Comparison of ENCODE assay signal across 8 cellular contexts in genomic region chr9:22052376-22052945, GRCh38. TPM values are rescaled to one million over a fixed set of nuclear protein-coding genes. Genes with fewer than 3 reads are reported as not detected.
DNase-seq lines count a peak whose midpoint lies in the region; ATAC-seq and TF ChIP-seq lines count a peak whose summit lies in the region.

No MANE protein-coding gene starts in this region.

- whole genome bisulfite sequencing in mesendoderm (ENCODE audit: extremely low coverage, insufficient coverage, low lambda C conversion rate): no CpG with 5 or more reads among the region's 4 CpGs

- peak overlapping the region; percentile 7; the same call in 1 of the 2 replicates for H3K27ac ChIP-seq in DND-41 (ENCODE audit: low read length)
- H3K27ac ChIP-seq in mesendoderm (ENCODE audit: low read depth, low read length): no peak overlapping the region
- H3K27ac ChIP-seq in CD4-positive, alpha-beta T cell (ENCODE audit: low read depth, low read length): no peak overlapping the region

- H3K9ac ChIP-seq in DND-41 (ENCODE audit: low read depth, low read length): no peak overlapping the region
- no peak overlapping the region for H3K9ac ChIP-seq in mesendoderm (ENCODE audit: low read length)

- H3K27me3 ChIP-seq in DND-41 (ENCODE audit: insufficient read depth, low read length, poor library complexity) (no peaks in the 10 kb centered on the region), mesendoderm (ENCODE audit: insufficient read depth, low read length, poor library complexity) (no peaks in the 10 kb centered on the region)
- no peaks in the 10 kb centered on the region for H3K27me3 ChIP-seq in CD4-positive, alpha-beta T cell (ENCODE audit: control insufficient read depth, insufficient read depth, low read length)

- H2BK15ac ChIP-seq in mesendoderm (replicated peaks; ENCODE audit: low read depth): peak overlapping the region; percentile 36

- intact Hi-C loops in CD4-positive, alpha-beta T cell (cut with DNase I, micrococcal nuclease): no loop called here

- POLR2A ChIA-PET in CD4-positive, alpha-beta T cell (lab: Charles Lee): no interaction called here

- H4K5ac ChIP-seq in mesendoderm (ENCODE audit: low read length): no peak overlapping the region

- H3K9me3 ChIP-seq in DND-41 (ENCODE audit: insufficient read depth, low read length, severe bottlenecking): no peaks in the 10 kb centered on the region
- no peaks in the 10 kb centered on the region for H3K9me3 ChIP-seq in CD4-positive, alpha-beta T cell (ENCODE audit: control insufficient read depth, low read length)

- no peak overlapping the region for H3K4me2 ChIP-seq in DND-41 (ENCODE audit: insufficient read depth, low read length)
- H3K4me2 ChIP-seq in mesendoderm (ENCODE audit: low read length): no peak overlapping the region

- H3K4me1 ChIP-seq in DND-41 (ENCODE audit: insufficient read depth, low read length) (peaks cover 26% of the 10 kb centered on the region), mesendoderm (ENCODE audit: control insufficient read depth, low read depth, low read length) (peaks cover 2% of the 10 kb centered on the region)

- H3K36me3 ChIP-seq in DND-41 (ENCODE audit: insufficient read depth, low read length) (peaks cover 72% of the 10 kb centered on the region), mesendoderm (ENCODE audit: control insufficient read depth, insufficient read depth, low read length) (no peaks in the 10 kb centered on the region)

- no peaks in the 10 kb centered on the region for H3K9me3 Mint-ChIP-seq in activated naive CD4-positive, alpha-beta T cell treated with anti-CD3 and anti-CD28 coated beads, Interleukin-2, amount 10 ng/mL, durations not matched to agents 7 days and 5 days
- no peaks in the 10 kb centered on the region for H3K9me3 Mint-ChIP-seq in type B pancreatic cell
- no peaks in the 10 kb centered on the region for H3K9me3 Mint-ChIP-seq in CD4-positive, alpha-beta T cell

- no peak overlapping the region for H2BK120ac ChIP-seq in mesendoderm (ENCODE audit: low read depth, low read length)

- TF ChIP-seq CTCF in DND-41 (IDR thresholded peaks at IDR 0.05; ENCODE audit: borderline replicate concordance, extremely low read depth, low read length, poor library complexity, severe bottlenecking) (no peak), type B pancreatic cell (conservative IDR thresholded peaks at IDR 0.05) (no peak)
- TF ChIP-seq CTCF in CD4-positive, alpha-beta T cell (IDR thresholded peaks at IDR 0.05): no peak

- no peak overlapping the region for H2AFZ ChIP-seq in DND-41 (ENCODE audit: low read depth, low read length)

- no peak for ATAC-seq in DND-41 (ENCODE audit: insufficient read depth, low read depth)
- peak; percentile 45 for ATAC-seq in HG03060 (IDR thresholded peaks at IDR 0.05; ENCODE audit: low read depth, unreplicated experiment)
- ATAC-seq in CD4-positive, alpha-beta T cell (ENCODE audit: poor library complexity): no peak
- no peak for ATAC-seq in HG02970 (IDR thresholded peaks at IDR 0.05; ENCODE audit: low FRiP score, unreplicated experiment)

- no peaks in the 10 kb centered on the region for H3K79me1 ChIP-seq in mesendoderm (ENCODE audit: low read length)

- H3K4me3 ChIP-seq in DND-41 (ENCODE audit: low read depth in 1 of 2, low read length in 2 of 2): no peak overlapping the region
- no peak overlapping the region for H3K4me3 ChIP-seq in mesendoderm (ENCODE audit: low read length)

- DNase-seq in DND-41 (no peak), mesendoderm (no peak), type B pancreatic cell (ENCODE audit: extremely low spot score, unreplicated experiment) (no peak), mesenteric fat pad (ENCODE audit: low spot score) (no peak)
- DNase-seq in activated naive CD4-positive, alpha-beta T cell treated with anti-CD3 and anti-CD28 coated beads, Interleukin-2, amount 10 ng/mL, durations not matched to agents 7 days and 5 days: peak; percentile 34
- DNase-seq in CD4-positive, alpha-beta T cell: no peak

- H3K27me3 Mint-ChIP-seq in activated naive CD4-positive, alpha-beta T cell treated with anti-CD3 and anti-CD28 coated beads, Interleukin-2, amount 10 ng/mL, durations not matched to agents 7 days and 5 days: peaks cover 15% of the 10 kb centered on the region
- no peaks in the 10 kb centered on the region for H3K27me3 Mint-ChIP-seq in type B pancreatic cell
- H3K27me3 Mint-ChIP-seq in CD4-positive, alpha-beta T cell: peaks cover 7% of the 10 kb centered on the region

- peaks cover 61% of the 10 kb centered on the region for H3K4me1 Mint-ChIP-seq in activated naive CD4-positive, alpha-beta T cell treated with anti-CD3 and anti-CD28 coated beads, Interleukin-2, amount 10 ng/mL, durations not matched to agents 7 days and 5 days
- peaks cover 14% of the 10 kb centered on the region for H3K4me1 Mint-ChIP-seq in type B pancreatic cell (ENCODE audit: unreplicated experiment)
- H3K4me1 Mint-ChIP-seq in CD4-positive, alpha-beta T cell (ENCODE audit: low read depth): peaks cover 12% of the 10 kb centered on the region

- no peak overlapping the region for H3K23ac ChIP-seq in mesendoderm (ENCODE audit: low read length)

- no peak overlapping the region for H2BK5ac ChIP-seq in mesendoderm (ENCODE audit: low read length)

- H3K27ac Mint-ChIP-seq in activated naive CD4-positive, alpha-beta T cell treated with anti-CD3 and anti-CD28 coated beads, Interleukin-2, amount 10 ng/mL, durations not matched to agents 7 days and 5 days: peak overlapping the region; percentile 65
- no peak overlapping the region for H3K27ac Mint-ChIP-seq in type B pancreatic cell
- H3K27ac Mint-ChIP-seq in CD4-positive, alpha-beta T cell: no peak overlapping the region

- CTCF ChIA-PET in activated naive CD4-positive, alpha-beta T cell treated with anti-CD3 and anti-CD28 coated beads, Interleukin-2, amount 10 ng/mL, durations not matched to agents 7 days and 5 days (lab: Charles Lee): interaction anchor here (0.8 to 2.6 kb wide), 3 partner anchors 28 to 94 kb away, joined by 3 to 10 read pairs (median 3); no protein-coding TSS in a partner anchor
- CTCF ChIA-PET in CD4-positive, alpha-beta T cell (lab: Charles Lee): interaction anchor here (1.2 to 2.8 kb wide), 3 partner anchors 14 to 44 kb away, joined by 3 to 9 read pairs (median 6); partner anchors contain the start of gene CDKN2B

- H2AK5ac ChIP-seq in mesendoderm (ENCODE audit: low read length): no peak overlapping the region

- no peak overlapping the region for H3K4me3 Mint-ChIP-seq in activated naive CD4-positive, alpha-beta T cell treated with anti-CD3 and anti-CD28 coated beads, Interleukin-2, amount 10 ng/mL, durations not matched to agents 7 days and 5 days
- no peak overlapping the region for H3K4me3 Mint-ChIP-seq in type B pancreatic cell
- no peak overlapping the region for H3K4me3 Mint-ChIP-seq in CD4-positive, alpha-beta T cell

- peak overlapping the region; percentile 60 for H3K18ac ChIP-seq in mesendoderm (ENCODE audit: low read length)

- no peaks in the 10 kb centered on the region for H3K79me2 ChIP-seq in DND-41 (ENCODE audit: insufficient read depth, low read length)
- H3K79me2 ChIP-seq in mesendoderm (ENCODE audit: control insufficient read depth, insufficient read depth, low read length): no peaks in the 10 kb centered on the region

- H4K8ac ChIP-seq in mesendoderm (ENCODE audit: low read depth, low read length): no peak overlapping the region

- no peak overlapping the region for H3K4ac ChIP-seq in mesendoderm (ENCODE audit: low read depth, low read length)

- H3K36me3 Mint-ChIP-seq in activated naive CD4-positive, alpha-beta T cell treated with anti-CD3 and anti-CD28 coated beads, Interleukin-2, amount 10 ng/mL, durations not matched to agents 7 days and 5 days: peaks cover 60% of the 10 kb centered on the region
- no peaks in the 10 kb centered on the region for H3K36me3 Mint-ChIP-seq in type B pancreatic cell
- H3K36me3 Mint-ChIP-seq in CD4-positive, alpha-beta T cell (ENCODE audit: low read depth): no peaks in the 10 kb centered on the region

- H3K56ac ChIP-seq in mesendoderm (ENCODE audit: low read length): no peak overlapping the region

- no peaks in the 10 kb centered on the region for H4K20me1 ChIP-seq in DND-41 (ENCODE audit: insufficient read depth, low read length)

RNA-seq across cellular contexts. Expression of gene CDKN2B, which starts 43.4 kb away (rescaled TPM):
- 1.0 TPM for polyA plus RNA-seq in mesendoderm (2013, experiment 1 of 2)
- 1.3 TPM for polyA plus RNA-seq in mesendoderm (2013, experiment 2 of 2)
- total RNA-seq in type B pancreatic cell (ENCODE audit: low replicate concordance): 18.4 and 64.0 TPM in 2 replicates
- not detected for total RNA-seq in CD4-positive, alpha-beta T cell
- 68.7 TPM for total RNA-seq in mesenteric fat pad

RNA-seq across cellular contexts. Expression of gene CDKN2B-AS1, which starts 57.9 kb away (rescaled TPM):
- polyA plus RNA-seq in mesendoderm (2013, experiment 1 of 2): 0.10 TPM
- 0.06 TPM for polyA plus RNA-seq in mesendoderm (2013, experiment 2 of 2)
- total RNA-seq in type B pancreatic cell (ENCODE audit: low replicate concordance): 0.58 and 1.5 TPM in 2 replicates
- total RNA-seq in CD4-positive, alpha-beta T cell: under 1 TPM; 0.25 to 0.30 TPM
- 0.64 TPM for total RNA-seq in mesenteric fat pad

RNA-seq across cellular contexts. Expression of gene CDKN2A, which starts 58.3 kb away (rescaled TPM):
- polyA plus RNA-seq in mesendoderm (2013, experiment 1 of 2): 1.2 TPM
- polyA plus RNA-seq in mesendoderm (2013, experiment 2 of 2): 1.2 TPM
- 1.8 and 9.0 TPM in 2 replicates for total RNA-seq in type B pancreatic cell (ENCODE audit: low replicate concordance)
- under 1 TPM; 0.71 to 0.89 TPM for total RNA-seq in CD4-positive, alpha-beta T cell
- total RNA-seq in mesenteric fat pad: 4.2 TPM

Comparison
In these comparisons a context has a peak if more than half of its experiments do, and no peak if none do; other contexts are left out.
1. RNA of gene CDKN2B, which starts 43.4 kb away (total RNA-seq): 68.7 TPM in mesenteric fat pad (single experiment) and 18.4 to 64.0 TPM in type B pancreatic cell; not detected in CD4-positive, alpha-beta T cell; every median in the first group is over 10 times any median in the second.